In the genomic region with DNA sequence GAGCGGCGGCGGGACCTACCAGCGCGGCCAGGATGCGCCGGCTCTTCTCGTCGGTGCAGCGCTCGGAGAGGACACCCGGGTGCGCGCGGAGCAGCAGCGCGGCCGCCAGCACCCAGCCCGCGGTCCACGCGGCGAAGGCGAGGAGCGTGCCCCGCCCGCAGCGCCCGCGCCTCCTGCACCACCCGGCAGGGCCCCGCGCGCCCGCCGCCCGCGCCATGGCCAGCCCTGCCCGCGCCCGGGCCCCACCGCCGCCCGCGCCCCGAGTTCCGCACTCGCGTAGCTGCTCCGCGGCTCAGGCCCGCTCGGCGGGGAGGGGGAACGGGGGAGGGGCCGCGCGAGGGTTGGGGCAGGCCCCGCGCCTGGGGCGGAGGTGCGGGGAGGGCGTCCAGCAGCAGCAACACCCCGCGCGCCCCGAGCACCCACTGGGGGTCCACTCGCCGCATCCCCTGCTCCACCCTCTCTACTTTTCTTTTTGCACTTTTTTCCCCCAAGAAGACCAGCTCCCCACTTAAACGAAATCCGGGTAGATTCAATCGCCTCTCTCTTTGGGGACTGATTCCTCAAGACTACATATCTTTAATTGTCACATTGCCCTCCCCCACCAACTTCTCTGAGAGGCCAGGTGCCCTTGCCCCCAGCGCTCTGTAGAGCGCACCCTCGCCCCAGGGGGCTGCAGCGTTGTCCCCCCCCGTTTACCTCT, we compare ENCODE assay signal across 8 cellular contexts. TPM values are rescaled to one million over a fixed set of nuclear protein-coding genes. Genes with fewer than 3 reads are reported as not detected.
DNase-seq lines count a peak whose midpoint lies in the region; ATAC-seq, FAIRE-seq and TF ChIP-seq lines count a peak whose summit lies in the region.

DIPK1C (minus strand) TSS at position 266 of the 700 bp plus-strand sequence; CDS start at position 217, 49 bp downstream.

- TF ChIP-seq CTCF in spleen (IDR thresholded peaks at IDR 0.05 in 8 of 11, conservative IDR thresholded peaks at IDR 0.05 in 3 of 11), result no peak

- 3% methylated on average over 77 of the region's 77 CpGs for WGBS in HUES64
- WGBS in spleen, 5 donors, result 2 to 5% (median 2%) methylated on average over 26 to 77 of the region's 77 CpGs

- TF ChIP-seq POLR2A in spleen (IDR thresholded peaks at IDR 0.05) (no peak), H54 (IDR thresholded peaks at IDR 0.05; ENCODE audit: low read depth, low read length) (no peak)

- peak within 1 kb of the TSS; percentile 61 for H3K4me3 ChIP-seq in HUES64 (ENCODE audit: low read length)
- peak within 1 kb of the TSS; percentile 69 for H3K4me3 ChIP-seq in iPS-20b (ENCODE audit: low read length)
- peak within 1 kb of the TSS in 7 of 8 donors; percentile 23 to 63 (median 30) for H3K4me3 ChIP-seq in spleen

- H3K27me3 ChIP-seq in HUES64 (ENCODE audit: insufficient read depth, low read length), result peaks cover 60% of the 10 kb centered on the region
- H3K27me3 ChIP-seq in iPS-20b (ENCODE audit: insufficient read depth, low read length), result peaks cover 80% of the 10 kb centered on the region
- H3K27me3 ChIP-seq in spleen (replicated peaks in 1 of 7), result peaks cover 7 to 70% (median 35%) of the 10 kb centered on the region in 7 donors

- H3K9ac ChIP-seq in HUES64 (ENCODE audit: low read depth, low read length) (peak within 1 kb of the TSS; percentile 21), iPS-20b (ENCODE audit: low read depth, low read length) (no peak within 1 kb of the TSS)

- H3K4me1 ChIP-seq in HUES64 (ENCODE audit: insufficient read depth, low read length), result 0 out of 2 replicates have a peak, but pooled peaks cover 9% of the 10 kb centered on the region
- H3K4me1 ChIP-seq in iPS-20b (ENCODE audit: insufficient read depth, low read length), result no peaks in the 10 kb centered on the region
- peaks cover 6 to 24% (median 13%) of the 10 kb centered on the region in 6 donors for H3K4me1 ChIP-seq in spleen

- no peak for ATAC-seq in HG02970 (IDR thresholded peaks at IDR 0.05; ENCODE audit: low FRiP score, unreplicated experiment)

- H3K9me3 ChIP-seq in HUES64 (ENCODE audit: insufficient read depth, low read depth, low read length) (no peaks in the 10 kb centered on the region), iPS-20b (ENCODE audit: insufficient read depth, low read depth, low read length) (no peaks in the 10 kb centered on the region), spleen (no peaks in the 10 kb centered on the region)

- H3K27ac ChIP-seq in HUES64 (ENCODE audit: low read depth, low read length), result no peak within 1 kb of the TSS
- peak within 1 kb of the TSS; percentile 96 for H3K27ac ChIP-seq in angular gyrus (ENCODE audit: low read depth, low read length)
- H3K27ac ChIP-seq in iPS-20b (ENCODE audit: low read length), result no peak within 1 kb of the TSS
- no peak within 1 kb of the TSS for H3K27ac ChIP-seq in spleen

- FAIRE-seq in H54 (lab: Jason Lieb, UNC), result no peak

- intact Hi-C loops in spleen (cut with DNase I; ENCODE audit: low total_unique reads), result no loop called here

- H3K36me3 ChIP-seq in HUES64 (ENCODE audit: insufficient read depth, low read length) (no peaks in the 10 kb centered on the region), iPS-20b (ENCODE audit: insufficient read depth, low read depth, low read length) (no peaks in the 10 kb centered on the region), spleen (no peaks in the 10 kb centered on the region)

- no peak for DNase-seq in spleen
- DNase-seq in NCI-H526 treated with DMSO at 0.1 percent for 48 hours (lab: John Stamatoyannopoulos, UW), result no peak
- no peak for DNase-seq in H54 (ENCODE audit: insufficient read length, low spot score)
- DNase-seq in epidermal melanocyte (ENCODE audit: insufficient read length, low spot score), result no peak

RNA-seq across cellular contexts. Expression of gene DIPK1C, which starts in this region (rescaled TPM):
- polyA plus RNA-seq in HUES64 (2013, experiment 1 of 2), result 0.05 TPM
- not detected for polyA plus RNA-seq in HUES64 (2013, experiment 2 of 2)
- under 1 TPM in 2 of 7 donors, not detected in 5; 0.34 to 0.51 TPM for total RNA-seq in spleen
- under 1 TPM in 2 of 3 donors, not detected in 1; 0.10 to 0.23 TPM for polyA plus RNA-seq in spleen
